ENCODE assay signal across 8 cellular contexts in the genomic region with DNA sequence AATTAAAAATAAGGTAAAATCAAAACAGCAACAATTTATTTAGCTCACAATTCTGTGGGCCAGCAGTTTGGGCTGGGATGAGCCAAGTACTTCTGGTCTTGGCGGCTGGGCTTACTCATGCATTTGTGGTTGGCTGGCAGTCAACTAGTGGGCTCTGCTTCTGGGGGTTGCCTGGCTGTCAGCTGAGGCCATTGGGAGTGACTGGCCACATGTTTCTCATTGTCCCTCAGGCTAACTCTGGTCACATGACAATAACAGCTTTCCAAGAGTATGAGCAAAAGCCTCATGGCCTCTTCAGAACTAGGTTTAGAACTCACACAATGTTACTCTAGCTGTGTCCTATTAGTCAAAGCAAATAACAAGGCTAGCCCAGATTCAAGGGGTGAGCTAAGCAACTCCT. TPM values are rescaled to one million over a fixed set of nuclear protein-coding genes. Genes with fewer than 3 reads are reported as not detected.
DNase-seq lines count a peak whose midpoint lies in the region; ATAC-seq and TF ChIP-seq lines count a peak whose summit lies in the region.

No MANE protein-coding gene starts in this region.

- CTCF ChIA-PET in WTC11 (lab: Charles Lee) = no interaction called here

- no peaks in the 10 kb centered on the region for H3K36me3 Mint-ChIP-seq in activated naive CD4-positive, alpha-beta T cell treated with anti-CD3 and anti-CD28 coated beads, Interleukin-2, amount 50 U/mL, for 24 hours
- H3K36me3 Mint-ChIP-seq in WTC11 = peaks cover 9% of the 10 kb centered on the region

- H3K4me1 ChIP-seq in left lung = peaks cover 0 to 4% of the 10 kb centered on the region in 2 donors

- H3K9me3 Mint-ChIP-seq in activated naive CD4-positive, alpha-beta T cell treated with anti-CD3 and anti-CD28 coated beads, Interleukin-2, amount 50 U/mL, for 24 hours = no peaks in the 10 kb centered on the region
- H3K9me3 Mint-ChIP-seq in WTC11 = peaks cover 26% of the 10 kb centered on the region

- no peak overlapping the region for H3K4me3 ChIP-seq in left lung

- POLR2A ChIA-PET in WTC11 (lab: Charles Lee) = no interaction called here

- H3K36me3 ChIP-seq in left lung = no peaks in the 10 kb centered on the region

- TF ChIP-seq POLR2A in erythroblast (IDR thresholded peaks at IDR 0.05; ENCODE audit: low read length) = no peak

- H3K9me3 ChIP-seq in left lung = peaks cover 0 to 6% of the 10 kb centered on the region in 2 donors

- H3K27me3 ChIP-seq in left lung = peaks cover 18 to 25% of the 10 kb centered on the region in 2 donors

- peak overlapping the region; percentile 26 for H3K27ac Mint-ChIP-seq in activated naive CD4-positive, alpha-beta T cell treated with anti-CD3 and anti-CD28 coated beads, Interleukin-2, amount 50 U/mL, for 24 hours
- H3K27ac Mint-ChIP-seq in WTC11 = no peak overlapping the region

- peak; percentile 83 for DNase-seq in AG09319 (ENCODE audit: extremely low read depth, low read depth)
- DNase-seq in left lung = peak in 1 of 2 donors; percentile 77
- DNase-seq in WTC11 (ENCODE audit: low spot score) = no peak
- no peak for DNase-seq in mesenteric fat pad (ENCODE audit: low spot score)
- DNase-seq in NCI-H524 treated with DMSO at 0.1 percent for 48 hours (lab: John Stamatoyannopoulos, UW) = no peak
- DNase-seq in erythroblast (lab: John Stamatoyannopoulos, UW) = no peak

- ATAC-seq in HG02938 (IDR thresholded peaks at IDR 0.05; ENCODE audit: unreplicated experiment) (peak; percentile 31), left lung (peak; percentile 87), WTC11 (no peak)

- peaks cover 15% of the 10 kb centered on the region for H3K27me3 Mint-ChIP-seq in activated naive CD4-positive, alpha-beta T cell treated with anti-CD3 and anti-CD28 coated beads, Interleukin-2, amount 50 U/mL, for 24 hours
- H3K27me3 Mint-ChIP-seq in WTC11 (ENCODE audit: low read depth) = peaks cover 15% of the 10 kb centered on the region

- TF ChIP-seq CTCF in AG09319 (IDR thresholded peaks at IDR 0.05; ENCODE audit: low read depth, low read length) = no peak
- no peak for TF ChIP-seq CTCF in left lung (IDR thresholded peaks at IDR 0.05)
- no peak for TF ChIP-seq CTCF in WTC11 (IDR thresholded peaks at IDR 0.05)

- intact Hi-C loops in left lung (cut with DNase I) = no loop called here

- no peak overlapping the region for H3K4me3 Mint-ChIP-seq in activated naive CD4-positive, alpha-beta T cell treated with anti-CD3 and anti-CD28 coated beads, Interleukin-2, amount 50 U/mL, for 24 hours
- no peak overlapping the region for H3K4me3 Mint-ChIP-seq in WTC11

- H3K4me1 Mint-ChIP-seq in activated naive CD4-positive, alpha-beta T cell treated with anti-CD3 and anti-CD28 coated beads, Interleukin-2, amount 50 U/mL, for 24 hours = peaks cover 36% of the 10 kb centered on the region
- peaks cover 24% of the 10 kb centered on the region for H3K4me1 Mint-ChIP-seq in WTC11

- peak overlapping the region in 1 of 2 donors; percentile 37 for H3K27ac ChIP-seq in left lung

TF ChIP-seq in WTC11, 78 proteins besides CTCF, POLR2A, EP300 and RAD21:
- TF ChIP-seq CBFB (CRISPR knock-in tag; IDR thresholded peaks at IDR 0.05; ENCODE audit: low read depth) = no peak
- no peak for TF ChIP-seq RORB (CRISPR knock-in tag; IDR thresholded peaks at IDR 0.05)
- TF ChIP-seq JAZF1 (CRISPR knock-in tag; IDR thresholded peaks at IDR 0.05) = no peak
- TF ChIP-seq ZNF219 (CRISPR knock-in tag; IDR thresholded peaks at IDR 0.05; ENCODE audit: borderline replicate concordance) = no peak
- TF ChIP-seq, protein P1, sequence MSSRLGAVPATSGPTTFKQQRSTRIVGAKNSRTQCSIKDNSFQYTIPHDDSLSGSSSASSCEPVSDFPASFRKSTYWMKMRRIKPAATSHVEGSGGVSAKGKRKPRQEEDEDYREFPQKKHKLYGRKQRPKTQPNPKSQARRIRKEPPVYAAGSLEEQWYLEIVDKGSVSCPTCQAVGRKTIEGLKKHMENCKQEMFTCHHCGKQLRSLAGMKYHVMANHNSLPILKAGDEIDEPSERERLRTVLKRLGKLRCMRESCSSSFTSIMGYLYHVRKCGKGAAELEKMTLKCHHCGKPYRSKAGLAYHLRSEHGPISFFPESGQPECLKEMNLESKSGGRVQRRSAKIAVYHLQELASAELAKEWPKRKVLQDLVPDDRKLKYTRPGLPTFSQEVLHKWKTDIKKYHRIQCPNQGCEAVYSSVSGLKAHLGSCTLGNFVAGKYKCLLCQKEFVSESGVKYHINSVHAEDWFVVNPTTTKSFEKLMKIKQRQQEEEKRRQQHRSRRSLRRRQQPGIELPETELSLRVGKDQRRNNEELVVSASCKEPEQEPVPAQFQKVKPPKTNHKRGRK (CRISPR knock-in tag; IDR thresholded peaks at IDR 0.05; ENCODE audit: borderline replicate concordance) = no peak
- TF ChIP-seq ZNF423 (CRISPR knock-in tag; IDR thresholded peaks at IDR 0.05) = no peak
- TF ChIP-seq NR2C2 (CRISPR knock-in tag; IDR thresholded peaks at IDR 0.05) = no peak
- TF ChIP-seq NR1H2 (CRISPR knock-in tag; IDR thresholded peaks at IDR 0.05) = no peak
- no peak for TF ChIP-seq TEAD1 (CRISPR knock-in tag; IDR thresholded peaks at IDR 0.05)
- TF ChIP-seq, protein P2, sequence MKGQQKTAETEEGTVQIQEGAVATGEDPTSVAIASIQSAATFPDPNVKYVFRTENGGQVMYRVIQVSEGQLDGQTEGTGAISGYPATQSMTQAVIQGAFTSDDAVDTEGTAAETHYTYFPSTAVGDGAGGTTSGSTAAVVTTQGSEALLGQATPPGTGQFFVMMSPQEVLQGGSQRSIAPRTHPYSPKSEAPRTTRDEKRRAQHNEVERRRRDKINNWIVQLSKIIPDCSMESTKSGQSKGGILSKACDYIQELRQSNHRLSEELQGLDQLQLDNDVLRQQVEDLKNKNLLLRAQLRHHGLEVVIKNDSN (CRISPR knock-in tag; IDR thresholded peaks at IDR 0.05) = no peak
- no peak for TF ChIP-seq SMAD3 (CRISPR knock-in tag; IDR thresholded peaks at IDR 0.05; ENCODE audit: borderline replicate concordance)
- TF ChIP-seq ZBTB21 (CRISPR knock-in tag; IDR thresholded peaks at IDR 0.05; ENCODE audit: borderline replicate concordance) = no peak
- TF ChIP-seq SMAD4 (CRISPR knock-in tag; IDR thresholded peaks at IDR 0.05) = no peak
- TF ChIP-seq, protein P3, sequence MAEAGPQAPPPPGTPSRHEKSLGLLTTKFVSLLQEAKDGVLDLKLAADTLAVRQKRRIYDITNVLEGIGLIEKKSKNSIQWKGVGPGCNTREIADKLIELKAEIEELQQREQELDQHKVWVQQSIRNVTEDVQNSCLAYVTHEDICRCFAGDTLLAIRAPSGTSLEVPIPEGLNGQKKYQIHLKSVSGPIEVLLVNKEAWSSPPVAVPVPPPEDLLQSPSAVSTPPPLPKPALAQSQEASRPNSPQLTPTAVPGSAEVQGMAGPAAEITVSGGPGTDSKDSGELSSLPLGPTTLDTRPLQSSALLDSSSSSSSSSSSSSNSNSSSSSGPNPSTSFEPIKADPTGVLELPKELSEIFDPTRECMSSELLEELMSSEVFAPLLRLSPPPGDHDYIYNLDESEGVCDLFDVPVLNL (CRISPR knock-in tag; IDR thresholded peaks at IDR 0.05; ENCODE audit: borderline replicate concordance, low read depth) = no peak
- TF ChIP-seq, protein P4, sequence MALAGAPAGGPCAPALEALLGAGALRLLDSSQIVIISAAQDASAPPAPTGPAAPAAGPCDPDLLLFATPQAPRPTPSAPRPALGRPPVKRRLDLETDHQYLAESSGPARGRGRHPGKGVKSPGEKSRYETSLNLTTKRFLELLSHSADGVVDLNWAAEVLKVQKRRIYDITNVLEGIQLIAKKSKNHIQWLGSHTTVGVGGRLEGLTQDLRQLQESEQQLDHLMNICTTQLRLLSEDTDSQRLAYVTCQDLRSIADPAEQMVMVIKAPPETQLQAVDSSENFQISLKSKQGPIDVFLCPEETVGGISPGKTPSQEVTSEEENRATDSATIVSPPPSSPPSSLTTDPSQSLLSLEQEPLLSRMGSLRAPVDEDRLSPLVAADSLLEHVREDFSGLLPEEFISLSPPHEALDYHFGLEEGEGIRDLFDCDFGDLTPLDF (CRISPR knock-in tag; IDR thresholded peaks at IDR 0.05) = no peak

RNA-seq across cellular contexts. Expression of a gene that starts 15.6 kb away (rescaled TPM):
- total RNA-seq in left lung (1 to 10 TPM; 1.5 to 2.6 TPM), WTC11 (2021) (not detected in 3 replicates), mesenteric fat pad (not detected)

RNA-seq across cellular contexts. Expression of a gene that starts 47.6 kb away (rescaled TPM):
- total RNA-seq in left lung = 100 to 1,000 TPM in 1 of 2 donors, 1 to 10 TPM in 1; 8.0 to 222 TPM
- total RNA-seq in WTC11 (2021) = 0.41 to 0.61 TPM (median 0.41 TPM) in 3 replicates
- 12.4 TPM for total RNA-seq in mesenteric fat pad
